1 cellular context compared by ENCODE assay signal in genomic region chr17:29214215-29215146, GRCh38.
A peak's percentile ranks its signal among the peaks of the same experiment; 100 is the strongest.
TF ChIP-seq lines count a peak whose summit lies in the region.

No MANE protein-coding gene starts in this region.

TF ChIP-seq in K562, 482 proteins besides CTCF, POLR2A, EP300 and RAD21 (continued from another document):
- TF ChIP-seq ZNF395 (CRISPR knock-in tag; IDR thresholded peaks at IDR 0.05) (no peak), ZFP36 (IDR thresholded peaks at IDR 0.05; ENCODE audit: low read depth, low read length, partially characterized antibody) (peak; percentile 71), MEF2A (IDR thresholded peaks at IDR 0.05; ENCODE audit: control insufficient read depth, low read depth, low read length) (no peak), NCOA1 (IDR thresholded peaks at IDR 0.05; ENCODE audit: low read depth) (no peak), BCOR (IDR thresholded peaks at IDR 0.05) (peak; percentile 58; the same call in 1 of the 2 replicates)
